Comparison of ENCODE assay signal across 8 cellular contexts in genomic region chr1:227999056-227999930, GRCh38. TPM values are rescaled to one million over a fixed set of nuclear protein-coding genes. Genes with fewer than 3 reads are reported as not detected.
DNase-seq lines count a peak whose midpoint lies in the region; ATAC-seq, FAIRE-seq and TF ChIP-seq lines count a peak whose summit lies in the region.

No MANE protein-coding gene starts in this region.

- H3K27me3 ChIP-seq in heart left ventricle, result peaks cover 6 to 28% (median 14%) of the 10 kb centered on the region in 9 donors

- intact Hi-C loops in heart left ventricle (cut with DNase I), result no loop called here
- intact Hi-C loops in sciatic nerve (cut with DNase I), result no loop called here

- no peak for TF ChIP-seq POLR2A in H54 (IDR thresholded peaks at IDR 0.05; ENCODE audit: low read depth, low read length)
- TF ChIP-seq POLR2A in heart left ventricle (IDR thresholded peaks at IDR 0.05), result no peak

- TF ChIP-seq CTCF in heart left ventricle (IDR thresholded peaks at IDR 0.05), result peak; percentile 49 to 73 (median 62)

- H3K27ac Mint-ChIP-seq in activated naive CD4-positive, alpha-beta T cell treated with anti-CD3 and anti-CD28 coated beads, Interleukin-2, amount 50 U/mL, for 72 hours, result no peak overlapping the region

- no peak for FAIRE-seq in H54 (lab: Jason Lieb, UNC)

- peaks cover 9 to 22% of the 10 kb centered on the region in 2 donors for H3K9me3 Mint-ChIP-seq in activated naive CD4-positive, alpha-beta T cell treated with anti-CD3 and anti-CD28 coated beads, Interleukin-2, amount 50 U/mL, for 72 hours

- peaks cover 0 to 30% (median 17%) of the 10 kb centered on the region in 12 donors for H3K9me3 ChIP-seq in heart left ventricle

- no peaks in the 10 kb centered on the region for H3K4me1 ChIP-seq in heart left ventricle

- no peaks in the 10 kb centered on the region for H3K36me3 ChIP-seq in heart left ventricle

- DNase-seq in GF-D8 (lab: John Stamatoyannopoulos, UW) (peak; percentile 44), H54 (ENCODE audit: insufficient read length, low spot score) (peak; percentile 95), M059J (ENCODE audit: low read depth) (peak; percentile 76), SKM-1 (lab: John Stamatoyannopoulos, UW; ENCODE audit: unreplicated experiment) (peak; percentile 87), heart left ventricle (peak in 4 of 5 donors; percentile 35 to 62 (median 52)), sciatic nerve (ENCODE audit: low spot score) (peak; percentile 67), cerebellar nuclear complex (lab: John Stamatoyannopoulos, UW) (no peak)
- peak; percentile 59 to 75 for DNase-seq in activated naive CD4-positive, alpha-beta T cell treated with anti-CD3 and anti-CD28 coated beads, Interleukin-2, amount 50 U/mL, for 72 hours (ENCODE audit: low spot score in 2 of 2)

- no peak overlapping the region for H3K27ac ChIP-seq in heart left ventricle

- WGBS in heart left ventricle, 4 donors, result 21 to 24% (median 21%) methylated on average over 7 of the region's 7 CpGs

- no peak overlapping the region for H3K4me3 ChIP-seq in heart left ventricle

- ATAC-seq in activated naive CD4-positive, alpha-beta T cell treated with anti-CD3 and anti-CD28 coated beads, Interleukin-2, amount 50 U/mL, for 72 hours, result peak; percentile 94 to 97
- ATAC-seq in heart left ventricle (peak; percentile 84 to 92 (median 90)), sciatic nerve (peak; percentile 71)

- peaks cover 5 to 26% of the 10 kb centered on the region in 2 donors for H3K36me3 Mint-ChIP-seq in activated naive CD4-positive, alpha-beta T cell treated with anti-CD3 and anti-CD28 coated beads, Interleukin-2, amount 50 U/mL, for 72 hours

RNA-seq across cellular contexts. Expression of gene WNT3A, which starts 7.5 kb away (rescaled TPM):
- not detected in 2 replicates for total RNA-seq in M059J (2014; rRNA removed; shearing (Covaris generic))
- total RNA-seq in activated naive CD4-positive, alpha-beta T cell treated with anti-CD3 and anti-CD28 coated beads, Interleukin-2, amount 50 U/mL, for 72 hours, result under 1 TPM in 1 of 2 donors, not detected in 1; 0.08 TPM
- total RNA-seq in heart left ventricle (not detected), sciatic nerve (not detected)
- polyA plus RNA-seq in heart left ventricle, result not detected

RNA-seq across cellular contexts. Expression of gene WNT9A, which starts 51.6 kb away (rescaled TPM):
- total RNA-seq in M059J (2014; rRNA removed; shearing (Covaris generic)), result 0.10 and 0.37 TPM in 2 replicates
- not detected for total RNA-seq in activated naive CD4-positive, alpha-beta T cell treated with anti-CD3 and anti-CD28 coated beads, Interleukin-2, amount 50 U/mL, for 72 hours
- total RNA-seq in heart left ventricle (10 to 100 TPM in 4 of 9 donors, 1 to 10 TPM in 4, under 1 TPM in 1; 0.54 to 29.8 (median 2.5) TPM), sciatic nerve (11.4 TPM)
- 1 to 10 TPM in 1 of 2 donors, under 1 TPM in 1; 0.54 to 1.3 TPM for polyA plus RNA-seq in heart left ventricle

Comparison
In these comparisons a context has a peak if more than half of its experiments do, and no peak if none do; other contexts are left out.
1. DNase-seq: peak in GF-D8 (single experiment), H54 (single experiment), M059J (single experiment), SKM-1 (single experiment), activated naive CD4-positive, alpha-beta T cell treated with anti-CD3 and anti-CD28 coated beads, Interleukin-2, amount 50 U/mL, for 72 hours (2 of 2), heart left ventricle (4 of 5) and sciatic nerve (single experiment); none in cerebellar nuclear complex (0 of 2).
2. Peak in every context shown above with its lines, with median percentiles within 50 percentile points of each other: ATAC-seq.